In the genomic region with DNA sequence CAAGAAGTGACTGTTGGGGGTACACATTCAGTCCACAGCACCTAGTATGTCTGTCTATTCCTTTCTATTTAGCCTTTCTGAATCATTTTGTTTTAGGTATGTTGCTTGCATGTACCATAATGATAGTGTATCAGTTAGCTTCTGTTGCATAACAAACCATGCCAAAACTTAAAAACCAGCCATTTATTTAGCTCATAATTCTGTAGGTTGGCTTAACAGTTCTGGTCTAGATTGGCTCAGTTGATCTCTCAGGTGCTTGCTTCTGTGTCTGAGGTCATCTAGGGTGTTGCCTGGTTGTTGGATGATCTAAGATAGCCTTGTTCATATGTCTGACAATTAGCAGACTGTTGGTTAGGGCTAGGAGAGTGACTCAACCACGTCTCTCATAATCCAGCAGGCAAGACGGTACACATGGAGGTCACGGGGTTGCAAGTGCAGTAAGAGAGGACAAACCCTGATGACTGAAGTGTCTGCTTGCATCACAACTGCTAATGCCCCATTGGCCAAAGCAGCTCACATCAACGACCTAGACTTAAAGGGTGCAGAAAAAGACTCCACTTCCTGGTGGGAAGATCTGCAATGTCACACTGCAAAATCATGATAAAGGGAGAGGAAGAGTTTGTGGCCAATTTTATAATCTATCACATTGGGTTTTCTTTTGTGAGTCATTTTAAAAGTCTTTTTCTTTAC, we compare ENCODE assay signal across 8 cellular contexts. TPM values are rescaled to one million over a fixed set of nuclear protein-coding genes. Genes with fewer than 3 reads are reported as not detected.
DNase-seq lines count a peak whose midpoint lies in the region; ATAC-seq and TF ChIP-seq lines count a peak whose summit lies in the region.

No MANE protein-coding gene starts in this region.

- no peak overlapping the region for H3K27ac Mint-ChIP-seq in activated T-cell treated with anti-CD3 and anti-CD28 coated beads, Interleukin-2, amount 50 U/mL, for 72 hours
- no peak overlapping the region for H3K27ac Mint-ChIP-seq in activated T-cell treated with anti-CD3 and anti-CD28 coated beads, Interleukin-2, amount 50 U/mL, for 24 hours
- peak overlapping the region; percentile 44 for H3K27ac Mint-ChIP-seq in stimulated activated naive B cell treated with anti-CD40 and anti-IgM and Interleukin-4, amounts not matched to agents 10 μg/mL and 1 μg/mL and 100 μg/mL, for 72 hours

- no peaks in the 10 kb centered on the region for H3K36me3 Mint-ChIP-seq in activated T-cell treated with anti-CD3 and anti-CD28 coated beads, Interleukin-2, amount 50 U/mL, for 72 hours (ENCODE audit: insufficient read depth in 2 of 2)
- H3K36me3 Mint-ChIP-seq in activated T-cell treated with anti-CD3 and anti-CD28 coated beads, Interleukin-2, amount 50 U/mL, for 24 hours (ENCODE audit: low read depth) = no peaks in the 10 kb centered on the region
- H3K36me3 Mint-ChIP-seq in stimulated activated naive B cell treated with anti-CD40 and anti-IgM and Interleukin-4, amounts not matched to agents 10 μg/mL and 1 μg/mL and 100 μg/mL, for 72 hours = no peaks in the 10 kb centered on the region

- H3K9me3 Mint-ChIP-seq in activated T-cell treated with anti-CD3 and anti-CD28 coated beads, Interleukin-2, amount 50 U/mL, for 72 hours = no peaks in the 10 kb centered on the region
- H3K9me3 Mint-ChIP-seq in activated T-cell treated with anti-CD3 and anti-CD28 coated beads, Interleukin-2, amount 50 U/mL, for 24 hours = no peaks in the 10 kb centered on the region
- H3K9me3 Mint-ChIP-seq in stimulated activated naive B cell treated with anti-CD40 and anti-IgM and Interleukin-4, amounts not matched to agents 10 μg/mL and 1 μg/mL and 100 μg/mL, for 72 hours = no peaks in the 10 kb centered on the region

- no peak overlapping the region for H3K4me3 ChIP-seq in choroid plexus epithelial cell (ENCODE audit: low read depth, low read length)

- peak; percentile 9 to 28 for DNase-seq in activated T-cell treated with anti-CD3 and anti-CD28 coated beads, Interleukin-2, amount 50 U/mL, for 72 hours
- no peak for DNase-seq in activated T-cell treated with anti-CD3 and anti-CD28 coated beads, Interleukin-2, amount 50 U/mL, for 24 hours
- DNase-seq in NOMO-1 (lab: John Stamatoyannopoulos, UW; ENCODE audit: unreplicated experiment in 2 of 2) (peak; percentile 91 to 97), choroid plexus epithelial cell (ENCODE audit: low read depth) (peak; percentile 36), superior temporal gyrus (ENCODE audit: extremely low spot score) (no peak), left lobe of liver (ENCODE audit: low spot score) (no peak)
- DNase-seq in stimulated activated naive B cell treated with anti-CD40 and anti-IgM and Interleukin-4, amounts not matched to agents 10 μg/mL and 1 μg/mL and 100 μg/mL, for 72 hours = peak; percentile 9

- H3K4me3 Mint-ChIP-seq in activated T-cell treated with anti-CD3 and anti-CD28 coated beads, Interleukin-2, amount 50 U/mL, for 72 hours = no peak overlapping the region
- H3K4me3 Mint-ChIP-seq in activated T-cell treated with anti-CD3 and anti-CD28 coated beads, Interleukin-2, amount 50 U/mL, for 24 hours = no peak overlapping the region
- H3K4me3 Mint-ChIP-seq in stimulated activated naive B cell treated with anti-CD40 and anti-IgM and Interleukin-4, amounts not matched to agents 10 μg/mL and 1 μg/mL and 100 μg/mL, for 72 hours = no peak overlapping the region

- peaks cover 8% of the 10 kb centered on the region for H3K27me3 Mint-ChIP-seq in activated T-cell treated with anti-CD3 and anti-CD28 coated beads, Interleukin-2, amount 50 U/mL, for 72 hours (ENCODE audit: low read depth)
- peaks cover 18% of the 10 kb centered on the region for H3K27me3 Mint-ChIP-seq in activated T-cell treated with anti-CD3 and anti-CD28 coated beads, Interleukin-2, amount 50 U/mL, for 24 hours
- H3K27me3 Mint-ChIP-seq in stimulated activated naive B cell treated with anti-CD40 and anti-IgM and Interleukin-4, amounts not matched to agents 10 μg/mL and 1 μg/mL and 100 μg/mL, for 72 hours = peaks cover 0 to 8% of the 10 kb centered on the region in 2 donors

- peak; percentile 70 to 94 for ATAC-seq in activated T-cell treated with anti-CD3 and anti-CD28 coated beads, Interleukin-2, amount 50 U/mL, for 72 hours (replicated peaks in 1 of 2)
- ATAC-seq in stimulated activated naive B cell treated with anti-CD40 and anti-IgM and Interleukin-4, amounts not matched to agents 10 μg/mL and 1 μg/mL and 100 μg/mL, for 72 hours (replicated peaks) = peak; percentile 69 to 75
- no peak for ATAC-seq in left lobe of liver
- ATAC-seq in HG03025 (IDR thresholded peaks at IDR 0.05; ENCODE audit: low FRiP score, unreplicated experiment) = no peak

- peaks cover 16% of the 10 kb centered on the region for H3K4me1 Mint-ChIP-seq in activated T-cell treated with anti-CD3 and anti-CD28 coated beads, Interleukin-2, amount 50 U/mL, for 72 hours (ENCODE audit: low read depth)
- H3K4me1 Mint-ChIP-seq in activated T-cell treated with anti-CD3 and anti-CD28 coated beads, Interleukin-2, amount 50 U/mL, for 24 hours (ENCODE audit: low read depth) = peaks cover 16% of the 10 kb centered on the region
- peaks cover 7 to 11% of the 10 kb centered on the region in 2 donors for H3K4me1 Mint-ChIP-seq in stimulated activated naive B cell treated with anti-CD40 and anti-IgM and Interleukin-4, amounts not matched to agents 10 μg/mL and 1 μg/mL and 100 μg/mL, for 72 hours

- no peak for TF ChIP-seq CTCF in choroid plexus epithelial cell (conservative IDR thresholded peaks at IDR 0.05; ENCODE audit: low read depth, low read length)

RNA-seq across cellular contexts. Expression of a gene that starts 6.8 kb away (rescaled TPM):
- 100 to 1,000 TPM; 166 to 185 TPM for total RNA-seq in activated T-cell treated with anti-CD3 and anti-CD28 coated beads, Interleukin-2, amount 50 U/mL, for 72 hours
- total RNA-seq in left lobe of liver = 70.5 TPM

Comparison
In these comparisons a context has a peak if more than half of its experiments do, and no peak if none do; other contexts are left out.
1. DNase-seq: peak in activated T-cell treated with anti-CD3 and anti-CD28 coated beads, Interleukin-2, amount 50 U/mL, for 72 hours (2 of 2), NOMO-1 (2 of 2), choroid plexus epithelial cell (single experiment) and stimulated activated naive B cell treated with anti-CD40 and anti-IgM and Interleukin-4, amounts not matched to agents 10 μg/mL and 1 μg/mL and 100 μg/mL, for 72 hours (single experiment); none in activated T-cell treated with anti-CD3 and anti-CD28 coated beads, Interleukin-2, amount 50 U/mL, for 24 hours (single experiment), superior temporal gyrus (single experiment) and left lobe of liver (single experiment).
2. ATAC-seq: peak in activated T-cell treated with anti-CD3 and anti-CD28 coated beads, Interleukin-2, amount 50 U/mL, for 72 hours (2 of 2) and stimulated activated naive B cell treated with anti-CD40 and anti-IgM and Interleukin-4, amounts not matched to agents 10 μg/mL and 1 μg/mL and 100 μg/mL, for 72 hours (2 of 2); none in left lobe of liver (single experiment) and HG03025 (single experiment).